Comparison of ENCODE assay signal across 32 cellular contexts in genomic region chr22:50233223-50233622, GRCh38.
"Had no signal": no experiment of that assay in that cellular context is flagged by ENCODE, and none has a peak within 500 bp of the region (broad histone marks: within the 10 kb centered on the region; RNA-seq: fewer than 3 reads in every experiment).

No MANE protein-coding gene starts in this region.

- H3K27ac Mint-ChIP-seq: activated B cell treated with CpG ODN at 0.5 μM for 24 hours; activated CD4-positive, alpha-beta memory T cell treated with anti-CD3 and anti-CD28 coated beads for 36 hours; activated naive CD8-positive, alpha-beta T cell; activated T-helper 17 cell treated with anti-CD3 and anti-CD28 coated beads, Interleukin-2, amount 50 U/mL, for 72 hours; dendritic cell treated with granulocyte-macrophage colony-stimulating factor and Interleukin-4, amounts not matched to agents 40 ng/mL and 50 ng/mL, for 4 days; endodermal cell; T-cell; T-helper 1 cell treated with Interleukin-12 subunit alpha and Interleukin-12 subunit beta and Interleukin-4 antibody, amounts not matched to agents 30 μg/mL and 1 μg/mL, for 36 hours; T-helper 2 cell treated with Interferon-gamma antibody and Interleukin-4, amounts not matched to agents 5 μg/mL and 100 μg/mL, for 36 hours had no signal

- ATAC-seq: activated CD4-positive, CD25-positive, alpha-beta regulatory T cell treated with anti-CD3 and anti-CD28 coated beads, Interleukin-2, amount 50 U/mL, for 24 hours; activated CD8-positive, alpha-beta T cell treated with anti-CD3 and anti-CD28 coated beads, Interleukin-2, amount 10 ng/mL, durations not matched to agents 7 days and 5 days; activated T-cell treated with anti-CD3 and anti-CD28 coated beads, Interleukin-2, amount 50 U/mL, for 4 hours; activated T-helper 17 cell treated with anti-CD3 and anti-CD28 coated beads, Interleukin-2, amount 50 U/mL, for 72 hours; esophagus mucosa; gastrocnemius medialis; T-cell had no signal

- H3K4me3 ChIP-seq: coronary artery, dorsolateral prefrontal cortex, gastrocnemius medialis had no signal

- H3K27ac ChIP-seq: brain microvascular endothelial cell, coronary artery, gastrocnemius medialis, WERI-Rb-1 had no signal

- H3K9me3 Mint-ChIP-seq: activated B cell treated with CpG ODN at 0.5 μM for 24 hours; activated CD4-positive, alpha-beta memory T cell treated with anti-CD3 and anti-CD28 coated beads for 36 hours; activated T-cell treated with anti-CD3 and anti-CD28 coated beads, Interleukin-2, amount 50 U/mL, for 4 hours; activated T-helper 17 cell treated with anti-CD3 and anti-CD28 coated beads, Interleukin-2, amount 50 U/mL, for 72 hours; central memory CD8-positive, alpha-beta T cell; dendritic cell treated with granulocyte-macrophage colony-stimulating factor and Interleukin-4, amounts not matched to agents 40 ng/mL and 50 ng/mL, for 4 days; T-cell; T-helper 1 cell treated with Interleukin-12 subunit alpha and Interleukin-12 subunit beta and Interleukin-4 antibody, amounts not matched to agents 30 μg/mL and 1 μg/mL, for 36 hours had no signal

- H3K27me3 Mint-ChIP-seq: activated B cell treated with CpG ODN at 0.5 μM for 24 hours; activated CD4-positive, alpha-beta memory T cell treated with anti-CD3 and anti-CD28 coated beads for 36 hours; activated naive CD8-positive, alpha-beta T cell; activated T-helper 17 cell treated with anti-CD3 and anti-CD28 coated beads, Interleukin-2, amount 50 U/mL, for 72 hours; central memory CD8-positive, alpha-beta T cell; dendritic cell treated with granulocyte-macrophage colony-stimulating factor and Interleukin-4, amounts not matched to agents 40 ng/mL and 50 ng/mL, for 4 days; T-cell had no signal

- H3K9me3 ChIP-seq: gastrocnemius medialis had no signal

- H3K4me3 Mint-ChIP-seq: activated B cell treated with CpG ODN at 0.5 μM for 24 hours; activated CD4-positive, alpha-beta memory T cell treated with anti-CD3 and anti-CD28 coated beads for 36 hours; activated CD8-positive, alpha-beta T cell treated with anti-CD3 and anti-CD28 coated beads, Interleukin-2, amount 10 ng/mL, durations not matched to agents 7 days and 5 days; activated naive CD8-positive, alpha-beta T cell; activated T-cell treated with anti-CD3 and anti-CD28 coated beads, Interleukin-2, amount 50 U/mL, for 4 hours; activated T-helper 17 cell treated with anti-CD3 and anti-CD28 coated beads, Interleukin-2, amount 50 U/mL, for 72 hours; central memory CD8-positive, alpha-beta T cell; dendritic cell treated with granulocyte-macrophage colony-stimulating factor and Interleukin-4, amounts not matched to agents 40 ng/mL and 50 ng/mL, for 4 days; endodermal cell; T-cell; T-helper 1 cell treated with Interleukin-12 subunit alpha and Interleukin-12 subunit beta and Interleukin-4 antibody, amounts not matched to agents 30 μg/mL and 1 μg/mL, for 36 hours; T-helper 2 cell treated with Interferon-gamma antibody and Interleukin-4, amounts not matched to agents 5 μg/mL and 100 μg/mL, for 36 hours had no signal

- H3K27me3 ChIP-seq: brain microvascular endothelial cell, dorsolateral prefrontal cortex, gastrocnemius medialis had no signal

- DNase-seq: activated B cell treated with CpG ODN at 0.5 μM for 24 hours; activated CD4-positive, alpha-beta memory T cell treated with anti-CD3 and anti-CD28 coated beads for 36 hours; activated CD4-positive, alpha-beta T cell treated with anti-CD3 and anti-CD28 coated beads for 48 hours; activated CD8-positive, alpha-beta T cell treated with anti-CD3 and anti-CD28 coated beads, Interleukin-2, amount 10 ng/mL, durations not matched to agents 7 days and 5 days; activated effector memory CD4-positive, alpha-beta T cell treated with Interleukin-2 at 50 U/mL for 16 hours; activated gamma-delta T cell treated with Interleukin-2 at 50 U/mL for 16 hours; activated naive CD4-positive, alpha-beta T cell treated with anti-CD3 and anti-CD28 coated beads, Interleukin-2, amount 50 U/mL, for 16 hours; activated naive CD4-positive, alpha-beta T cell treated with Interleukin-2 at 50 U/mL for 16 hours; activated T-cell treated with anti-CD3 and anti-CD28 coated beads, Interleukin-2, amount 50 U/mL, for 4 hours; amniotic stem cell; anterior cingulate cortex; brain microvascular endothelial cell; effector memory CD4-positive, alpha-beta T cell; endodermal cell; foreskin fibroblast; gastrocnemius medialis; SW 1271; T-cell; T1000; WERI-Rb-1 had no signal

- FAIRE-seq: astrocyte, bronchial epithelial cell had no signal

- H3K4me1 ChIP-seq: gastrocnemius medialis had no signal

- H3K4me1 Mint-ChIP-seq: endodermal cell had no signal
